15 cellular contexts compared by ENCODE assay signal in genomic region chr2:191178806-191179514, GRCh38. TPM values are rescaled to one million over a fixed set of nuclear protein-coding genes. Genes with fewer than 3 reads are reported as not detected.
DNase-seq lines count a peak whose midpoint lies in the region; ATAC-seq and TF ChIP-seq lines count a peak whose summit lies in the region.
"Had no signal": no experiment of that assay in that cellular context is flagged by ENCODE, and none has a peak within 500 bp of the region (broad histone marks: within the 10 kb centered on the region; RNA-seq: fewer than 3 reads in every experiment).

No MANE protein-coding gene starts in this region.

- no peak for TF ChIP-seq CTCF in transverse colon (IDR thresholded peaks at IDR 0.05)

- in situ Hi-C loops in transverse colon (cut with MboI; ENCODE audit: low pct_ligation_motif_present in 1 of 4, low pct_unique_long_range_greater_than_20kb in 1 of 4, low sequenced_read_pairs in 3 of 4) = loop anchor here in 1 of 4 donors (10.0 kb wide), 1 partner anchor 326 kb away; no protein-coding TSS in a partner anchor

- H3K9me3 ChIP-seq in transverse colon = no peaks in the 10 kb centered on the region

- peak overlapping the region; percentile 80 for H3K27ac ChIP-seq in epithelial cell of prostate
- peak overlapping the region; percentile 21 to 66 (median 51) for H3K27ac ChIP-seq in transverse colon
- H3K27ac ChIP-seq: HL-60 had no signal

- ATAC-seq in left lobe of liver (peak; percentile 43), HG03457 (IDR thresholded peaks at IDR 0.05; ENCODE audit: unreplicated experiment) (no peak)

- no peaks in the 10 kb centered on the region for H3K36me3 ChIP-seq in transverse colon

- peaks cover 3 to 35% (median 18%) of the 10 kb centered on the region in 4 donors for H3K4me1 ChIP-seq in transverse colon

- intact Hi-C loops in transverse colon (cut with DNase I; ENCODE audit: low total_unique reads) = no loop called here

- TF ChIP-seq POLR2A in transverse colon (IDR thresholded peaks at IDR 0.05) = no peak

- 63 to 80% methylated on average over 3 to 8 of the region's 8 CpGs for WGBS in transverse colon (ENCODE audit: low coverage in 1 of 2), 2 donors

- TF ChIP-seq EP300 in transverse colon (IDR thresholded peaks at IDR 0.05; ENCODE audit: low read depth) = no peak

- DNase-seq in NCI-H226 (peak; percentile 93), epithelial cell of prostate (ENCODE audit: low read depth, low spot score) (peak; percentile 72), left lobe of liver (ENCODE audit: low spot score) (peak; percentile 74), transverse colon (no peak), iPS-NIHi7 (ENCODE audit: extremely low spot score) (no peak)
- DNase-seq in effector CD8-positive, alpha-beta T cell (lab: John Stamatoyannopoulos, UW) = no peak
- DNase-seq: activated CD4-positive, alpha-beta T cell treated with anti-CD3 and anti-CD28 coated beads for 1 hour; activated effector memory CD4-positive, alpha-beta T cell treated with Interleukin-2 at 50 U/mL for 16 hours; DMS53; hippocampal formation; MV-4-11; NCI-H446 treated with DMSO at 0.1 percent for 48 hours; SIG-M5 had no signal

- no peak overlapping the region for H3K4me3 ChIP-seq in transverse colon

- H3K27me3 ChIP-seq in transverse colon = no peaks in the 10 kb centered on the region

RNA-seq across cellular contexts. Expression of gene STAT4, which starts 28.2 kb away (rescaled TPM):
- total RNA-seq in left lobe of liver (0.98 TPM), transverse colon (1 to 10 TPM in 2 of 4 donors, not detected in 2; 3.1 to 9.1 TPM)

Comparison
In these comparisons a context has a peak if more than half of its experiments do, and no peak if none do; other contexts are left out.
1. DNase-seq: peak in NCI-H226 (single experiment), epithelial cell of prostate (single experiment) and left lobe of liver (single experiment); none in transverse colon (single experiment), effector CD8-positive, alpha-beta T cell (single experiment) and iPS-NIHi7 (single experiment).